11 cellular contexts compared by ENCODE assay signal in the genomic region with DNA sequence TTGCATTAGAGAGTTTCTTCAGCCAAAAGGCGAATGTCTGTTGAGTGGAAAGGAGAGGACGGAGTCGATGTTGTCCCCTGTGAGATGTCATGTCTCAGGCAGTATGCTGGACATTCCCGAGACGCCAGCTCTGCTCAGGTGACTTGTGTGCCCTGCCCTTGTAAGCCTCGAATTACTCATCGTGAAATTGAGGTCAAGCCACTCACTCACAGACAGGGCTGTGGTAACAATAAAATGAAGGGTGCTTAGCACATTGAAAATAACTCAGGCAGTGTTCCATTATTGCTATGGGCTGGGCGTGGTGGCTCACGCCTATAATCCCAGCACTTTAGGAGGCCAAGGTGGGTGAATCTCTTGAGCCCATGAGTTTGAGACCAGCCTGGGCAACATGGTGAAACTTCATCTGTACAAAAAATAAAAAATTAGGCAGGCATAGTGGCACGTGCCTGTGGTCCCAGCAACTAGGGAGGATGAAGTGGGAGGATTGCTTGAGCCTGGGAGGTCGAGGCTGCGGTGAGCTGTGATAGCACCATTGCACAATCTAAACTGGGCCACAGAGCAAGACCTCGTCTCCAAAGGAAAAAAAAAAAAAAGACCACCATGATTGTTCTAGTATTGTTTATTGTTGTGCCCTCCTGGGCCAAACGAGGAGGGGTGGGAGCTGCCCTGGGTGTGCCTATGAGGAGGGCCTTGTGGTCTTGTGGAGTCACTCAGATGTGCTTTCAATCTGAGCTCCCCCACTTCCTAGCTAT.
DNase-seq lines count a peak whose midpoint lies in the region; ATAC-seq, FAIRE-seq and TF ChIP-seq lines count a peak whose summit lies in the region.
"Had no signal": no experiment of that assay in that cellular context is flagged by ENCODE, and none has a peak within 500 bp of the region (broad histone marks: within the 10 kb centered on the region; RNA-seq: fewer than 3 reads in every experiment).

No MANE protein-coding gene starts in this region.

- DNase-seq in AG08395 (ENCODE audit: low spot score) (peak; percentile 68), RCC 7860 (ENCODE audit: low spot score) (peak; percentile 58), fibroblast of the aortic adventitia (ENCODE audit: low read depth) (peak; percentile 53), NCI-H524 (lab: John Stamatoyannopoulos, UW) (no peak), occipital lobe (lab: John Stamatoyannopoulos, UW) (no peak)
- DNase-seq: activated naive CD8-positive, alpha-beta T cell treated with anti-CD3 and anti-CD28 coated beads, Interleukin-2, amount 50 U/mL, for 24 hours; GOT3; KBM-7 had no signal

- no peaks in the 10 kb centered on the region for H3K36me3 Mint-ChIP-seq in nephron (ENCODE audit: low read depth)

- no peaks in the 10 kb centered on the region for H3K27me3 Mint-ChIP-seq in nephron (ENCODE audit: low read depth)
- H3K27me3 Mint-ChIP-seq: activated naive CD8-positive, alpha-beta T cell treated with anti-CD3 and anti-CD28 coated beads, Interleukin-2, amount 50 U/mL, for 24 hours had no signal

- ATAC-seq in GM18873 (IDR thresholded peaks at IDR 0.05; ENCODE audit: low FRiP score, unreplicated experiment): no peak
- ATAC-seq in GM19351 (IDR thresholded peaks at IDR 0.05; ENCODE audit: unreplicated experiment): no peak
- ATAC-seq: activated naive CD8-positive, alpha-beta T cell treated with anti-CD3 and anti-CD28 coated beads, Interleukin-2, amount 50 U/mL, for 24 hours had no signal

- no peaks in the 10 kb centered on the region for H3K9me3 Mint-ChIP-seq in nephron
- H3K9me3 Mint-ChIP-seq: activated naive CD8-positive, alpha-beta T cell treated with anti-CD3 and anti-CD28 coated beads, Interleukin-2, amount 50 U/mL, for 24 hours had no signal

- no peak for FAIRE-seq in RCC 7860 (lab: Jason Lieb, UNC)

- H3K27ac Mint-ChIP-seq in nephron: peak overlapping the region; percentile 49 to 74 (median 72)
- H3K27ac Mint-ChIP-seq: activated naive CD8-positive, alpha-beta T cell treated with anti-CD3 and anti-CD28 coated beads, Interleukin-2, amount 50 U/mL, for 24 hours had no signal

- peaks cover 51% of the 10 kb centered on the region for H3K4me1 Mint-ChIP-seq in nephron

- TF ChIP-seq CTCF in fibroblast of the aortic adventitia (IDR thresholded peaks at IDR 0.05; ENCODE audit: insufficient read depth, low read length) (no peak), nephron (IDR thresholded peaks at IDR 0.05; ENCODE audit: unreplicated experiment in 3 of 3) (no peak)

- H3K4me3 ChIP-seq in fibroblast of the aortic adventitia (ENCODE audit: low read depth, low read length): no peak overlapping the region

- H3K4me3 Mint-ChIP-seq in nephron: no peak overlapping the region
- H3K4me3 Mint-ChIP-seq: activated naive CD8-positive, alpha-beta T cell treated with anti-CD3 and anti-CD28 coated beads, Interleukin-2, amount 50 U/mL, for 24 hours had no signal

Comparison
In these comparisons a context has a peak if more than half of its experiments do, and no peak if none do; other contexts are left out.
1. DNase-seq: peak in AG08395 (single experiment), RCC 7860 (single experiment) and fibroblast of the aortic adventitia (single experiment); none in NCI-H524 (0 of 2) and occipital lobe (single experiment).